Comparison of ENCODE assay signal across 1 cellular context in genomic region chr1:201004732-201005131, GRCh38.
TF ChIP-seq lines count a peak whose summit lies in the region.

No MANE protein-coding gene starts in this region.

TF ChIP-seq in GM12878, 131 proteins besides CTCF, POLR2A, EP300 and RAD21:
- TF ChIP-seq BCL3 (IDR thresholded peaks at IDR 0.05; ENCODE audit: borderline replicate concordance, insufficient read depth, low read depth, low read length, poor library complexity, severe bottlenecking): peak; percentile 63
- TF ChIP-seq FOXK2 (IDR thresholded peaks at IDR 0.05): no peak
- 0 out of 2 replicates have a peak, but pooled peaks have one; percentile 41 for TF ChIP-seq TCF3 (IDR thresholded peaks at IDR 0.05; ENCODE audit: borderline replicate concordance, insufficient read depth, low read depth, low read length)
- no peak for TF ChIP-seq MEF2A (IDR thresholded peaks at IDR 0.05; ENCODE audit: insufficient read depth, low read depth, low read length)
